In the genomic region with DNA sequence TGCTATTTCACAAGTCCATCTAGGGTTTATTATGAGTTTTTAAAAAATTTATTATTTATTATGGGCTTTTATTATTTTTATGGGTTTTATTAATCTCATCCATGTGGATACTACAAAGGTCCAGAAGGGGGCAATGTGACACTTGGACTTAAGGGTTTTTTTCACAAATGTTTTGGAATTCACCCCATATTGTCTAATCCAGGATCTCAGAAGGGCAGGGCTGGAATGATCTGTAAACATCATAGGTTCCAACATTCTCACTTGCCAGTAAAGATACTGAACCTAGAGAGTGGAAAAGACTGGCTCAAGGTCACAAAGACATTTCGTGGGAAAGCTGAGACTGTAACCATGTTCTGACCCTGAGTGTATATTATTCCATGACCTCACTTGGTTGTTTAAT, we compare ENCODE assay signal across 8 cellular contexts. TPM values are rescaled to one million over a fixed set of nuclear protein-coding genes. Genes with fewer than 3 reads are reported as not detected.
DNase-seq lines count a peak whose midpoint lies in the region; ATAC-seq and TF ChIP-seq lines count a peak whose summit lies in the region.

No MANE protein-coding gene starts in this region.

- no peaks in the 10 kb centered on the region for H3K4me1 ChIP-seq in thyroid gland

- no peaks in the 10 kb centered on the region for H3K4me1 Mint-ChIP-seq in activated CD8-positive, alpha-beta T cell treated with anti-CD3 and anti-CD28 coated beads for 36 hours (ENCODE audit: low read depth)
- H3K4me1 Mint-ChIP-seq in activated CD8-positive, alpha-beta T cell treated with anti-CD3 and anti-CD28 coated beads, Interleukin-2, amount 10 ng/mL, durations not matched to agents 7 days and 5 days (ENCODE audit: low read depth), result no peaks in the 10 kb centered on the region

- H3K9me3 Mint-ChIP-seq in activated CD8-positive, alpha-beta T cell treated with anti-CD3 and anti-CD28 coated beads for 36 hours, result no peaks in the 10 kb centered on the region
- H3K9me3 Mint-ChIP-seq in activated CD8-positive, alpha-beta T cell treated with anti-CD3 and anti-CD28 coated beads, Interleukin-2, amount 10 ng/mL, durations not matched to agents 7 days and 5 days (ENCODE audit: insufficient read depth), result no peaks in the 10 kb centered on the region

- 76 to 77% methylated on average over 1 of the region's 1 CpG for WGBS in thyroid gland, 2 donors

- no peaks in the 10 kb centered on the region for H3K36me3 Mint-ChIP-seq in activated CD8-positive, alpha-beta T cell treated with anti-CD3 and anti-CD28 coated beads for 36 hours (ENCODE audit: low read depth)
- no peaks in the 10 kb centered on the region for H3K36me3 Mint-ChIP-seq in activated CD8-positive, alpha-beta T cell treated with anti-CD3 and anti-CD28 coated beads, Interleukin-2, amount 10 ng/mL, durations not matched to agents 7 days and 5 days (ENCODE audit: low read depth)

- no peak overlapping the region for H3K27ac Mint-ChIP-seq in activated CD8-positive, alpha-beta T cell treated with anti-CD3 and anti-CD28 coated beads for 36 hours
- H3K27ac Mint-ChIP-seq in activated CD8-positive, alpha-beta T cell treated with anti-CD3 and anti-CD28 coated beads, Interleukin-2, amount 10 ng/mL, durations not matched to agents 7 days and 5 days, result no peak overlapping the region

- intact Hi-C loops in activated CD8-positive, alpha-beta T cell treated with anti-CD3 and anti-CD28 coated beads for 36 hours (cut with micrococcal nuclease), result no loop called here
- intact Hi-C loops in thyroid gland (cut with DNase I), result loop anchor here (10.0 kb wide), 1 partner anchor 157 kb away; no protein-coding TSS in a partner anchor

- H3K27ac ChIP-seq in thyroid gland, result no peak overlapping the region

- ATAC-seq in activated CD8-positive, alpha-beta T cell treated with anti-CD3 and anti-CD28 coated beads for 36 hours, result no peak
- no peak for ATAC-seq in activated CD8-positive, alpha-beta T cell treated with anti-CD3 and anti-CD28 coated beads, Interleukin-2, amount 10 ng/mL, durations not matched to agents 7 days and 5 days

- no peaks in the 10 kb centered on the region for H3K27me3 Mint-ChIP-seq in activated CD8-positive, alpha-beta T cell treated with anti-CD3 and anti-CD28 coated beads for 36 hours
- no peaks in the 10 kb centered on the region for H3K27me3 Mint-ChIP-seq in activated CD8-positive, alpha-beta T cell treated with anti-CD3 and anti-CD28 coated beads, Interleukin-2, amount 10 ng/mL, durations not matched to agents 7 days and 5 days (ENCODE audit: low read depth)

- CTCF ChIA-PET in activated CD8-positive, alpha-beta T cell treated with anti-CD3 and anti-CD28 coated beads for 36 hours (lab: Charles Lee), result interaction anchor here (1.0 to 3.9 kb wide), 4 partner anchors 7 to 161 kb away, joined by 3 to 24 read pairs (median 4); no protein-coding TSS in a partner anchor
- CTCF ChIA-PET in activated CD8-positive, alpha-beta T cell treated with anti-CD3 and anti-CD28 coated beads, Interleukin-2, amount 10 ng/mL, durations not matched to agents 7 days and 5 days (lab: Charles Lee), result interaction anchor here (0.6 to 2.2 kb wide), 4 partner anchors 9 to 162 kb away, joined by 3 to 4 read pairs (median 4); no protein-coding TSS in a partner anchor

- POLR2A ChIA-PET in activated CD8-positive, alpha-beta T cell treated with anti-CD3 and anti-CD28 coated beads for 36 hours (lab: Charles Lee), result no interaction called here
- POLR2A ChIA-PET in activated CD8-positive, alpha-beta T cell treated with anti-CD3 and anti-CD28 coated beads, Interleukin-2, amount 10 ng/mL, durations not matched to agents 7 days and 5 days (lab: Charles Lee), result no interaction called here

- peak; percentile 46 for TF ChIP-seq CTCF in activated CD8-positive, alpha-beta T cell treated with anti-CD3 and anti-CD28 coated beads for 36 hours (IDR thresholded peaks at IDR 0.05)
- TF ChIP-seq CTCF in fibroblast of mammary gland (conservative IDR thresholded peaks at IDR 0.05; ENCODE audit: control insufficient read depth, insufficient read depth, low read depth, low read length) (peak; percentile 62), thyroid gland (IDR thresholded peaks at IDR 0.05) (peak in 5 of 6 experiments; percentile 21 to 73 (median 55))

- no peak for DNase-seq in activated CD8-positive, alpha-beta T cell treated with anti-CD3 and anti-CD28 coated beads for 36 hours
- DNase-seq in activated CD8-positive, alpha-beta T cell treated with anti-CD3 and anti-CD28 coated beads, Interleukin-2, amount 10 ng/mL, durations not matched to agents 7 days and 5 days, result no peak
- peak; percentile 23 for DNase-seq in NCI-H526 treated with DMSO at 0.1 percent for 48 hours (lab: John Stamatoyannopoulos, UW)
- DNase-seq in fibroblast of mammary gland (ENCODE audit: low read depth), result peak; percentile 76
- DNase-seq in thyroid gland, result no peak
- no peak for DNase-seq in NCI-H1436 (lab: John Stamatoyannopoulos, UW)
- DNase-seq in activated effector memory CD4-positive, alpha-beta T cell treated with Interleukin-2 at 50 U/mL for 16 hours, result no peak
- DNase-seq in NCI-H2029 (lab: John Stamatoyannopoulos, UW), result no peak

- H3K36me3 ChIP-seq in thyroid gland, result no peaks in the 10 kb centered on the region

- no peak overlapping the region for H3K4me3 Mint-ChIP-seq in activated CD8-positive, alpha-beta T cell treated with anti-CD3 and anti-CD28 coated beads for 36 hours
- H3K4me3 Mint-ChIP-seq in activated CD8-positive, alpha-beta T cell treated with anti-CD3 and anti-CD28 coated beads, Interleukin-2, amount 10 ng/mL, durations not matched to agents 7 days and 5 days, result no peak overlapping the region

- no peaks in the 10 kb centered on the region for H3K9me3 ChIP-seq in thyroid gland

- H3K27me3 ChIP-seq in thyroid gland, result no peaks in the 10 kb centered on the region

- TF ChIP-seq POLR2A in thyroid gland (IDR thresholded peaks at IDR 0.05), result no peak

- no peak overlapping the region for H3K4me3 ChIP-seq in fibroblast of mammary gland (ENCODE audit: control insufficient read depth, low read depth, low read length)
- H3K4me3 ChIP-seq in thyroid gland (replicated peaks in 1 of 3), result no peak overlapping the region

RNA-seq across cellular contexts. Expression of a gene that starts 35.6 kb away (rescaled TPM):
- 1 to 10 TPM; 2.1 to 3.2 TPM for total RNA-seq in activated CD8-positive, alpha-beta T cell treated with anti-CD3 and anti-CD28 coated beads for 36 hours
- total RNA-seq in activated CD8-positive, alpha-beta T cell treated with anti-CD3 and anti-CD28 coated beads, Interleukin-2, amount 10 ng/mL, durations not matched to agents 7 days and 5 days, result under 1 TPM; 0.50 to 0.61 TPM
- total RNA-seq in thyroid gland, result 1 to 10 TPM in 1 of 4 donors, under 1 TPM in 3; 0.40 to 2.1 (median 0.58) TPM

Comparison
In these comparisons a context has a peak if more than half of its experiments do, and no peak if none do; other contexts are left out.
1. DNase-seq: peak in NCI-H526 treated with DMSO at 0.1 percent for 48 hours (single experiment) and fibroblast of mammary gland (single experiment); none in activated CD8-positive, alpha-beta T cell treated with anti-CD3 and anti-CD28 coated beads for 36 hours (single experiment), activated CD8-positive, alpha-beta T cell treated with anti-CD3 and anti-CD28 coated beads, Interleukin-2, amount 10 ng/mL, durations not matched to agents 7 days and 5 days (single experiment), thyroid gland (0 of 2), NCI-H1436 (single experiment), activated effector memory CD4-positive, alpha-beta T cell treated with Interleukin-2 at 50 U/mL for 16 hours (single experiment) and NCI-H2029 (single experiment).
2. Peak in every context shown above with its lines, with median percentiles within 50 percentile points of each other: CTCF ChIP-seq.